8 cellular contexts compared by ENCODE assay signal in the genomic region with DNA sequence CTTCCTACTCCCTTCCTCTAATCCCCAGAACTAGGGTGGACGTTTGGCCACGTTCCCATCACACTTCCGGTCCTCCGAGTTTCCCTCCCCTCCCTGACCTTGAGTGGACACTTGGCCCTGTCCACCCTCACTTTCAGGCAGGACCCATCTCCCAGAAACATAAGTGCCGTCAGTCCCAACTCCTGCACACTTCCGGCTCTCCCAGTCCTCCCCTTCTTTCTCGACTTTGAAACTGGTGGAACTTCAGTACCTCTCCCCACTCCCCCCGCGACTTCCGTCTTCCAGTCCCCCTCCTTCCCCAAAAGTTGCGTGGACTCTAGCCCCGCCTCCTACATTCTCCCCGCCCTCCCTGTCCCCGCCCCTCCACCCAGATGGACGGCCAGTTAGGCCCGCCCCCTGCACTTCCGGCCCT. TPM values are rescaled to one million over a fixed set of nuclear protein-coding genes. Genes with fewer than 3 reads are reported as not detected.
DNase-seq lines count a peak whose midpoint lies in the region; ATAC-seq and TF ChIP-seq lines count a peak whose summit lies in the region.

No MANE protein-coding gene starts in this region.

- no peak for DNase-seq in T-helper 2 cell treated with Interferon-gamma antibody and Interleukin-4, amounts not matched to agents 5 μg/mL and 100 μg/mL, for 36 hours (ENCODE audit: low spot score)
- no peak for DNase-seq in neural crest cell (ENCODE audit: low read depth, low spot score)
- no peak for DNase-seq in upper lobe of right lung
- no peak for DNase-seq in 8988T

- peaks cover 52% of the 10 kb centered on the region for H3K9me3 Mint-ChIP-seq in T-helper 2 cell treated with Interferon-gamma antibody and Interleukin-4, amounts not matched to agents 5 μg/mL and 100 μg/mL, for 36 hours
- H3K9me3 Mint-ChIP-seq in dendritic cell treated with granulocyte-macrophage colony-stimulating factor and Interleukin-4, amounts not matched to agents 40 ng/mL and 50 ng/mL, for 4 days, result peaks cover 65% of the 10 kb centered on the region
- peaks cover 21% of the 10 kb centered on the region for H3K9me3 Mint-ChIP-seq in neural crest cell

- H3K79me2 ChIP-seq in ACC112 (ENCODE audit: control insufficient read depth, insufficient read depth, low read length, unreplicated experiment), result peaks cover 35% of the 10 kb centered on the region

- peaks cover 17% of the 10 kb centered on the region for H3K4me1 Mint-ChIP-seq in T-helper 2 cell treated with Interferon-gamma antibody and Interleukin-4, amounts not matched to agents 5 μg/mL and 100 μg/mL, for 36 hours (ENCODE audit: low read depth)
- peaks cover 22% of the 10 kb centered on the region for H3K4me1 Mint-ChIP-seq in dendritic cell treated with granulocyte-macrophage colony-stimulating factor and Interleukin-4, amounts not matched to agents 40 ng/mL and 50 ng/mL, for 4 days (ENCODE audit: low read depth)
- H3K4me1 Mint-ChIP-seq in neural crest cell, result peaks cover 15% of the 10 kb centered on the region

- peak overlapping the region; percentile 95 for H3K4me3 Mint-ChIP-seq in T-helper 2 cell treated with Interferon-gamma antibody and Interleukin-4, amounts not matched to agents 5 μg/mL and 100 μg/mL, for 36 hours
- peak overlapping the region; percentile 93 for H3K4me3 Mint-ChIP-seq in dendritic cell treated with granulocyte-macrophage colony-stimulating factor and Interleukin-4, amounts not matched to agents 40 ng/mL and 50 ng/mL, for 4 days
- H3K4me3 Mint-ChIP-seq in neural crest cell, result peak overlapping the region; percentile 95

- peaks cover 4% of the 10 kb centered on the region for H3K4me1 ChIP-seq in ACC112 (ENCODE audit: control insufficient read depth, insufficient read depth, low read length, unreplicated experiment)
- H3K4me1 ChIP-seq in upper lobe of right lung, result peaks cover 4% of the 10 kb centered on the region

- peak; percentile 4 for ATAC-seq in GM21723 (IDR thresholded peaks at IDR 0.05; ENCODE audit: unreplicated experiment)
- no peak for ATAC-seq in upper lobe of right lung
- ATAC-seq in HG03565 (IDR thresholded peaks at IDR 0.05; ENCODE audit: unreplicated experiment), result no peak

- H3K36me3 ChIP-seq in ACC112 (ENCODE audit: insufficient read depth, low read length) (peaks cover 41% of the 10 kb centered on the region), upper lobe of right lung (peaks cover 20% of the 10 kb centered on the region)

- H3K27ac ChIP-seq in ACC112 (ENCODE audit: low read depth, low read length), result peak overlapping the region; percentile 95
- peak overlapping the region; percentile 99 for H3K27ac ChIP-seq in upper lobe of right lung

- peak overlapping the region; percentile 60 for H2AFZ ChIP-seq in ACC112 (ENCODE audit: low read length, unreplicated experiment)

- H3K27me3 Mint-ChIP-seq in T-helper 2 cell treated with Interferon-gamma antibody and Interleukin-4, amounts not matched to agents 5 μg/mL and 100 μg/mL, for 36 hours (ENCODE audit: low read depth), result no peaks in the 10 kb centered on the region
- no peaks in the 10 kb centered on the region for H3K27me3 Mint-ChIP-seq in dendritic cell treated with granulocyte-macrophage colony-stimulating factor and Interleukin-4, amounts not matched to agents 40 ng/mL and 50 ng/mL, for 4 days
- no peaks in the 10 kb centered on the region for H3K27me3 Mint-ChIP-seq in neural crest cell (ENCODE audit: low read depth)

- intact Hi-C loops in dendritic cell treated with granulocyte-macrophage colony-stimulating factor and Interleukin-4, amounts not matched to agents 40 ng/mL and 50 ng/mL, for 4 days (cut with micrococcal nuclease), result loop anchor here (2.0 to 5.0 kb wide), 2 partner anchors 95 to 198 kb away; partner anchors contain the start of genes ZNF8 and ZNF837
- intact Hi-C loops in upper lobe of right lung (cut with DNase I), result no loop called here

- peaks cover 55% of the 10 kb centered on the region for H3K36me3 Mint-ChIP-seq in T-helper 2 cell treated with Interferon-gamma antibody and Interleukin-4, amounts not matched to agents 5 μg/mL and 100 μg/mL, for 36 hours (ENCODE audit: low read depth)
- peaks cover 90% of the 10 kb centered on the region for H3K36me3 Mint-ChIP-seq in dendritic cell treated with granulocyte-macrophage colony-stimulating factor and Interleukin-4, amounts not matched to agents 40 ng/mL and 50 ng/mL, for 4 days (ENCODE audit: low read depth)
- H3K36me3 Mint-ChIP-seq in neural crest cell (ENCODE audit: low read depth), result peaks cover 58% of the 10 kb centered on the region

- H3K27me3 ChIP-seq in ACC112 (ENCODE audit: insufficient read depth, low read length), result no peaks in the 10 kb centered on the region
- no peaks in the 10 kb centered on the region for H3K27me3 ChIP-seq in upper lobe of right lung

- peak overlapping the region; percentile 98 for H3K27ac Mint-ChIP-seq in T-helper 2 cell treated with Interferon-gamma antibody and Interleukin-4, amounts not matched to agents 5 μg/mL and 100 μg/mL, for 36 hours
- H3K27ac Mint-ChIP-seq in dendritic cell treated with granulocyte-macrophage colony-stimulating factor and Interleukin-4, amounts not matched to agents 40 ng/mL and 50 ng/mL, for 4 days, result peak overlapping the region; percentile 100
- peak overlapping the region; percentile 100 for H3K27ac Mint-ChIP-seq in neural crest cell (ENCODE audit: unreplicated experiment)

- TF ChIP-seq CTCF in neural crest cell (conservative IDR thresholded peaks at IDR 0.05) (no peak), upper lobe of right lung (IDR thresholded peaks at IDR 0.05) (no peak)

- peaks cover 81% of the 10 kb centered on the region for H3K9me3 ChIP-seq in upper lobe of right lung

- H3K4me3 ChIP-seq in ACC112 (ENCODE audit: low read depth, low read length) (peak overlapping the region; percentile 79), upper lobe of right lung (peak overlapping the region; percentile 90)

RNA-seq across cellular contexts. Expression of gene ZNF274, which starts 0.3 kb away (rescaled TPM):
- total RNA-seq in neural crest cell (25.6 and 26.8 TPM in 2 replicates), upper lobe of right lung (31.9 TPM)

RNA-seq across cellular contexts. Expression of gene ZNF329, which starts 32.0 kb away (rescaled TPM):
- 13.0 and 14.0 TPM in 2 replicates for total RNA-seq in neural crest cell
- total RNA-seq in upper lobe of right lung, result 7.4 TPM

RNA-seq across cellular contexts. Expression of gene ZNF544, which starts 46.1 kb away (rescaled TPM):
- total RNA-seq in neural crest cell, result 47.4 and 56.1 TPM in 2 replicates
- total RNA-seq in upper lobe of right lung, result 27.0 TPM
